ENCODE assay signal across 32 cellular contexts in genomic region chr4:166198516-166198915, GRCh38.
A peak's percentile ranks its signal among the peaks of the same experiment; 100 is the strongest.
DNase-seq lines count a peak whose midpoint lies in the region; ATAC-seq and TF ChIP-seq lines count a peak whose summit lies in the region.
"Had no signal": no experiment of that assay in that cellular context is flagged by ENCODE, and none has a peak within 500 bp of the region (broad histone marks: within the 10 kb centered on the region; RNA-seq: fewer than 3 reads in every experiment).

No MANE protein-coding gene starts in this region.

- H3K4me3 ChIP-seq in AG09309 (ENCODE audit: control insufficient read depth, low read depth, low read length) = peak overlapping the region; percentile 14
- no peak overlapping the region for H3K4me3 ChIP-seq in LNCaP clone FGC (ENCODE audit: low read depth, low read length)
- H3K4me3 ChIP-seq in choroid plexus epithelial cell (ENCODE audit: low read depth, low read length) = peak overlapping the region; percentile 17
- no peak overlapping the region for H3K4me3 ChIP-seq in upper lobe of right lung
- no peak overlapping the region for H3K4me3 ChIP-seq in heart left ventricle
- H3K4me3 ChIP-seq: coronary artery, HAP-1, lower lobe of right lung, psoas muscle, sigmoid colon, tibial artery had no signal

- H3K27ac ChIP-seq in upper lobe of right lung = no peak overlapping the region
- H3K27ac ChIP-seq in heart left ventricle = no peak overlapping the region
- H3K27ac ChIP-seq: coronary artery, lower lobe of right lung, psoas muscle, sigmoid colon, tibial artery had no signal

- no peak for TF ChIP-seq POLR2A in heart left ventricle (IDR thresholded peaks at IDR 0.05)

- no peak for DNase-seq in AG09309 (ENCODE audit: low read depth)
- no peak for DNase-seq in LNCaP clone FGC (ENCODE audit: low read depth)
- no peak for DNase-seq in choroid plexus epithelial cell (ENCODE audit: low read depth)
- DNase-seq in iPS-NIHi7 (ENCODE audit: extremely low spot score) = peak; percentile 31
- no peak for DNase-seq in upper lobe of right lung
- DNase-seq in heart left ventricle = no peak
- DNase-seq: 8988T; activated CD4-positive, alpha-beta T cell treated with anti-CD3 and anti-CD28 coated beads, Interleukin-2, amount 50 U/mL, for 4 hours; activated CD8-positive, alpha-beta memory T cell treated with anti-CD3 and anti-CD28 coated beads, Interleukin-2, amount 10 ng/mL, durations not matched to agents 7 days and 5 days; activated gamma-delta T cell treated with Interleukin-2 at 50 U/mL for 16 hours; activated T-cell treated with anti-CD3 and anti-CD28 coated beads, Interleukin-2, amount 50 U/mL, for 4 hours; DMS79 treated with DMSO at 0.1 percent for 48 hours; effector memory CD8-positive, alpha-beta T cell; foreskin fibroblast; Kasumi-1; lower lobe of right lung; MV-4-11; naive thymus-derived CD8-positive, alpha-beta T cell; NCI-H1436; NCI-H2081; nucleus accumbens; psoas muscle; sigmoid colon; stimulated activated CD4-positive, alpha-beta T cell treated with anti-CD3 and anti-CD28 coated beads, Interleukin-4, amount 100 ng/mL, for 1 hour; T-helper 17 cell; tibial artery had no signal

- WGBS in heart left ventricle, 4 donors = 59 to 72% (median 65%) methylated on average over 5 of the region's 5 CpGs

- intact Hi-C loops in upper lobe of right lung (cut with DNase I) (no loop called here), heart left ventricle (cut with DNase I) (no loop called here)

- TF ChIP-seq CTCF in AG09309 (IDR thresholded peaks at IDR 0.05; ENCODE audit: control insufficient read depth, insufficient read depth, low read depth, low read length, missing control alignments) (no peak), LNCaP clone FGC (IDR thresholded peaks at IDR 0.05; ENCODE audit: control insufficient read depth, extremely low read depth, insufficient read depth) (0 out of 2 replicates have a peak, but pooled peaks have one; percentile 0), choroid plexus epithelial cell (conservative IDR thresholded peaks at IDR 0.05; ENCODE audit: low read depth, low read length) (no peak), upper lobe of right lung (IDR thresholded peaks at IDR 0.05) (no peak), heart left ventricle (IDR thresholded peaks at IDR 0.05) (no peak)

- no peaks in the 10 kb centered on the region for H3K36me3 ChIP-seq in upper lobe of right lung
- no peaks in the 10 kb centered on the region for H3K36me3 ChIP-seq in heart left ventricle
- H3K36me3 ChIP-seq: HAP-1, lower lobe of right lung, sigmoid colon, tibial artery had no signal

- H3K9me3 ChIP-seq in upper lobe of right lung = no peaks in the 10 kb centered on the region
- no peaks in the 10 kb centered on the region for H3K9me3 ChIP-seq in heart left ventricle
- H3K9me3 ChIP-seq: HAP-1, lower lobe of right lung, psoas muscle, sigmoid colon, tibial artery had no signal

- H3K27me3 ChIP-seq in upper lobe of right lung (no peaks in the 10 kb centered on the region), heart left ventricle (no peaks in the 10 kb centered on the region)
- H3K27me3 ChIP-seq: sigmoid colon, tibial artery had no signal

- H3K4me1 ChIP-seq in upper lobe of right lung (no peaks in the 10 kb centered on the region), heart left ventricle (no peaks in the 10 kb centered on the region)
- H3K4me1 ChIP-seq: lower lobe of right lung, psoas muscle, sigmoid colon, tibial artery had no signal

- ATAC-seq in HG03342 (IDR thresholded peaks at IDR 0.05; ENCODE audit: unreplicated experiment) (no peak), upper lobe of right lung (no peak), heart left ventricle (no peak), GM21515 (IDR thresholded peaks at IDR 0.05; ENCODE audit: unreplicated experiment) (no peak)
- ATAC-seq: activated CD4-positive, CD25-positive, alpha-beta regulatory T cell treated with anti-CD3 and anti-CD28 coated beads, Interleukin-2, amount 50 U/mL, for 24 hours; activated CD8-positive, alpha-beta memory T cell treated with anti-CD3 and anti-CD28 coated beads, Interleukin-2, amount 10 ng/mL, durations not matched to agents 7 days and 5 days; activated T-cell treated with anti-CD3 and anti-CD28 coated beads, Interleukin-2, amount 50 U/mL, for 4 hours; effector memory CD8-positive, alpha-beta T cell; lower lobe of right lung; naive thymus-derived CD8-positive, alpha-beta T cell; psoas muscle; SK-N-SH treated with all-trans-retinoic acid at 6 μM for 48 hours; T-helper 17 cell had no signal

Comparison
In these comparisons a context has a peak if more than half of its experiments do, and no peak if none do; other contexts are left out.
1. H3K4me3 ChIP-seq: peak in AG09309 (single experiment) and choroid plexus epithelial cell (single experiment); none in LNCaP clone FGC (single experiment), upper lobe of right lung (single experiment) and heart left ventricle (0 of 12).